20 cellular contexts compared by ENCODE assay signal in the genomic region with DNA sequence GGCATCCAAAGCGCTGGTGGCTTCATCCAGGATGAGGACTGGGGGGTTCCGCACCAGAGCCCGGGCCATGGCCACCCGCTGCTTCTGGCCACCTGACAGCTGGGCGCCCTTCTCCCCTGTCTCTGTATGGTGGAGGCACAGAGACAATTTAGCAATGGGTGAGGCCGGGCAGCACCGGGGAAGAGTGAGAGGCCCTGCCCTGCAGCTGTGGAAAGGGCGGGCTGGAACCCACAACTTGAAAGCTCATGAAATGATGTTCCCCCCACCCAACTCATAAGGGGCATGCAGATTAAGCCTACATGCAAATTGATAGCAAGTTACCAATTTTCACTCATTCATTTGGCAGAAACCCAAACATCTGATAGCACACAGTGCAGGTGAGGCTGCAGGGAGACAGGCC.
"Had no signal": no experiment of that assay in that cellular context is flagged by ENCODE, and none has a peak within 500 bp of the region (broad histone marks: within the 10 kb centered on the region; RNA-seq: fewer than 3 reads in every experiment).

No MANE protein-coding gene starts in this region.

- ATAC-seq: right lobe of liver; stimulated activated effector memory CD8-positive, alpha-beta T cell treated with anti-CD3 and anti-CD28 coated beads, Interleukin-12 subunit alpha, Interleukin-12 subunit beta, amount 100 ng/mL, for 72 hours had no signal

- H3K36me3 ChIP-seq: neural progenitor cell, right lobe of liver, thyroid gland, upper lobe of left lung had no signal

- H3K4me3 ChIP-seq: coronary artery, lung, neural progenitor cell, right lobe of liver, smooth muscle cell, stomach, thyroid gland, upper lobe of left lung had no signal

- H3K9me3 ChIP-seq: right lobe of liver, stomach, thyroid gland, upper lobe of left lung had no signal

- DNase-seq: dermis blood vessel endothelial cell; hypothalamus; naive B cell; right lobe of liver; stimulated activated CD4-positive, alpha-beta T cell treated with anti-CD3 and anti-CD28 coated beads, Interleukin-12 subunit alpha, Interleukin-12 subunit beta, amount 100 ng/mL, for 4 hours; stimulated activated CD4-positive, alpha-beta T cell treated with anti-CD3 and anti-CD28 coated beads, Interleukin-1b, Interleukin-23, amount 100 ng/mL, for 48 hours; stimulated activated CD4-positive, alpha-beta T cell treated with anti-CD3 and anti-CD28 coated beads, Interleukin-4, amount 100 ng/mL, for 1 hour; stimulated activated naive CD4-positive, alpha-beta T cell treated with Interleukin-2 at 50 U/mL for 16 hours; stomach; thyroid gland; upper lobe of left lung had no signal

- H3K9ac ChIP-seq: neural progenitor cell, parathyroid adenoma had no signal

- H3K27me3 ChIP-seq: neural progenitor cell, right lobe of liver, stomach, thyroid gland, upper lobe of left lung had no signal

- H3K4me1 ChIP-seq: parathyroid adenoma, stomach, thyroid gland, upper lobe of left lung had no signal

- FAIRE-seq: frontal cortex, keratinocyte, urothelium cell line had no signal

- H3K27ac ChIP-seq: coronary artery, neural progenitor cell, parathyroid adenoma, right lobe of liver, stomach, thyroid gland, upper lobe of left lung had no signal

- H3K4me2 ChIP-seq: neural progenitor cell, smooth muscle cell had no signal

- H3K79me2 ChIP-seq: parathyroid adenoma had no signal

- H2AFZ ChIP-seq: neural progenitor cell, parathyroid adenoma had no signal
